12 cellular contexts compared by ENCODE assay signal in the genomic region with DNA sequence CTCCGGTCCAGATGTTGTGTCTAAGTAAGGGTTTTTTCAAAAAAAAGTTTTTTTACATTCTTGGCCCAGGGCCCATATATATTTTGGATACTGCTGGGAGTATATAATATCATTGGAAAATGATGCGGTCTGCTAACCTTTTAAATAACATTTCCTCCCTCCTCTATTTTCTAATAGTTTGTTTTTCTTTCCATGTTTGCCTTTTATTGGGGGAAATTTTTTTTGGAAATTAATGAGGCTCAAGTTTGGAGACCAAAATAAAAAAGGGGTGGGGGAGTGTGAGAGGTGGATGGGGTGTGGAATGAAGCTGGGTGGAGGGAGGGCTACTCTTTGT. TPM values are rescaled to one million over a fixed set of nuclear protein-coding genes. Genes with fewer than 3 reads are reported as not detected.
DNase-seq lines count a peak whose midpoint lies in the region; ATAC-seq and TF ChIP-seq lines count a peak whose summit lies in the region.
"Had no signal": no experiment of that assay in that cellular context is flagged by ENCODE, and none has a peak within 500 bp of the region (broad histone marks: within the 10 kb centered on the region; RNA-seq: fewer than 3 reads in every experiment).

No MANE protein-coding gene starts in this region.

- H3K9me3 Mint-ChIP-seq in chondrocyte (ENCODE audit: low read depth) = no peaks in the 10 kb centered on the region
- H3K9me3 Mint-ChIP-seq in natural killer cell treated with Interleukin-12 subunit alpha and Interleukin-12 subunit beta and Interleukin-15 and Interleukin-18, amount 100 ng/mL, for 72 hours = no peaks in the 10 kb centered on the region

- H3K27me3 Mint-ChIP-seq in chondrocyte (ENCODE audit: low read depth) = peaks cover 2% of the 10 kb centered on the region
- H3K27me3 Mint-ChIP-seq in natural killer cell treated with Interleukin-12 subunit alpha and Interleukin-12 subunit beta and Interleukin-15 and Interleukin-18, amount 100 ng/mL, for 72 hours = peaks cover 14 to 41% of the 10 kb centered on the region in 2 donors

- H3K36me3 ChIP-seq in heart left ventricle (no peaks in the 10 kb centered on the region), upper lobe of right lung (no peaks in the 10 kb centered on the region)
- H3K36me3 ChIP-seq: gastrocnemius medialis had no signal

- no peaks in the 10 kb centered on the region for H3K9me3 ChIP-seq in right cardiac atrium (ENCODE audit: control insufficient read depth, low read length)
- H3K9me3 ChIP-seq in heart left ventricle = no peaks in the 10 kb centered on the region
- no peaks in the 10 kb centered on the region for H3K9me3 ChIP-seq in upper lobe of right lung
- H3K9me3 ChIP-seq: gastrocnemius medialis had no signal

- DNase-seq in right cardiac atrium (no peak), heart left ventricle (no peak), chondrocyte (ENCODE audit: low spot score) (no peak), upper lobe of right lung (no peak), foreskin keratinocyte (no peak)
- no peak for DNase-seq in natural killer cell treated with Interleukin-12 subunit alpha and Interleukin-12 subunit beta and Interleukin-15 and Interleukin-18, amount 100 ng/mL, for 72 hours (ENCODE audit: low spot score)
- DNase-seq in stimulated activated CD8-positive, alpha-beta memory T cell treated with anti-CD3 and anti-CD28 coated beads, Interleukin-4, amount 100 ng/mL, for 48 hours = no peak
- DNase-seq: gastrocnemius medialis, NCI-H2107, OCI-M1 had no signal

- H3K36me3 Mint-ChIP-seq in chondrocyte (ENCODE audit: low read depth) = no peaks in the 10 kb centered on the region
- peaks cover 12% of the 10 kb centered on the region for H3K36me3 Mint-ChIP-seq in natural killer cell treated with Interleukin-12 subunit alpha and Interleukin-12 subunit beta and Interleukin-15 and Interleukin-18, amount 100 ng/mL, for 72 hours

- intact Hi-C loops in right cardiac atrium (cut with DNase I) (no loop called here), heart left ventricle (cut with DNase I) (no loop called here), upper lobe of right lung (cut with DNase I) (no loop called here)

- no peak for TF ChIP-seq POLR2A in heart left ventricle (IDR thresholded peaks at IDR 0.05)

- H3K27ac ChIP-seq in right cardiac atrium (ENCODE audit: low read length) (no peak overlapping the region), heart left ventricle (peak overlapping the region in 3 of 12 donors; percentile 34 to 90 (median 75)), upper lobe of right lung (peak overlapping the region; percentile 87), foreskin keratinocyte (no peak overlapping the region)

- ATAC-seq in right cardiac atrium = no peak
- no peak for ATAC-seq in heart left ventricle
- ATAC-seq in natural killer cell treated with Interleukin-12 subunit alpha and Interleukin-12 subunit beta and Interleukin-15 and Interleukin-18, amount 100 ng/mL, for 72 hours = no peak
- ATAC-seq in upper lobe of right lung = no peak
- no peak for ATAC-seq in foreskin keratinocyte
- ATAC-seq in GM21390 (IDR thresholded peaks at IDR 0.05; ENCODE audit: unreplicated experiment) = no peak
- ATAC-seq: gastrocnemius medialis, K562 had no signal

- WGBS in right cardiac atrium = 37% methylated on average over 2 of the region's 2 CpGs
- WGBS in heart left ventricle, 4 donors = 46 to 55% (median 46%) methylated on average over 2 of the region's 2 CpGs

- TF ChIP-seq CTCF in heart left ventricle (IDR thresholded peaks at IDR 0.05) (no peak), chondrocyte (IDR thresholded peaks at IDR 0.05) (no peak), upper lobe of right lung (IDR thresholded peaks at IDR 0.05) (no peak), foreskin keratinocyte (conservative IDR thresholded peaks at IDR 0.05) (no peak)

- H3K27me3 ChIP-seq in right cardiac atrium (ENCODE audit: control insufficient read depth, insufficient read depth) = no peaks in the 10 kb centered on the region
- peaks cover 0 to 47% (median 6%) of the 10 kb centered on the region in 9 donors for H3K27me3 ChIP-seq in heart left ventricle
- H3K27me3 ChIP-seq in upper lobe of right lung = peaks cover 15% of the 10 kb centered on the region
- peaks cover 83% of the 10 kb centered on the region for H3K27me3 ChIP-seq in foreskin keratinocyte

- H3K4me1 ChIP-seq in right cardiac atrium (ENCODE audit: control insufficient read depth, insufficient read depth, low read length) (peaks cover 3% of the 10 kb centered on the region), heart left ventricle (peaks cover 0 to 27% (median 17%) of the 10 kb centered on the region in 12 donors), upper lobe of right lung (peaks cover 36% of the 10 kb centered on the region), foreskin keratinocyte (no peaks in the 10 kb centered on the region)

- peak overlapping the region; percentile 41 for H3K27ac Mint-ChIP-seq in chondrocyte (ENCODE audit: unreplicated experiment)
- peak overlapping the region; percentile 11 to 81 for H3K27ac Mint-ChIP-seq in natural killer cell treated with Interleukin-12 subunit alpha and Interleukin-12 subunit beta and Interleukin-15 and Interleukin-18, amount 100 ng/mL, for 72 hours

- H3K4me3 ChIP-seq in right cardiac atrium (ENCODE audit: low read length) (peak overlapping the region; percentile 48), heart left ventricle (peak overlapping the region in 6 of 12 donors; percentile 39 to 58 (median 52)), upper lobe of right lung (peak overlapping the region; percentile 6)
- H3K4me3 ChIP-seq: K562 had no signal

- H3K4me3 Mint-ChIP-seq in chondrocyte (ENCODE audit: unreplicated experiment) = peak overlapping the region; percentile 38
- peak overlapping the region; percentile 43 for H3K4me3 Mint-ChIP-seq in natural killer cell treated with Interleukin-12 subunit alpha and Interleukin-12 subunit beta and Interleukin-15 and Interleukin-18, amount 100 ng/mL, for 72 hours

- H3K4me1 Mint-ChIP-seq in chondrocyte (ENCODE audit: low read depth) = peaks cover 31% of the 10 kb centered on the region
- peaks cover 35 to 53% of the 10 kb centered on the region in 2 donors for H3K4me1 Mint-ChIP-seq in natural killer cell treated with Interleukin-12 subunit alpha and Interleukin-12 subunit beta and Interleukin-15 and Interleukin-18, amount 100 ng/mL, for 72 hours (ENCODE audit: low read depth in 2 of 2)

RNA-seq across cellular contexts. Expression of a gene that starts 42.8 kb away (rescaled TPM):
- total RNA-seq in right cardiac atrium (10 to 100 TPM; 21.7 to 22.5 (median 22.1) TPM), heart left ventricle (10 to 100 TPM; 11.3 to 22.5 (median 16.0) TPM), chondrocyte (17.2 to 19.8 TPM (median 18.6 TPM) in 3 replicates), upper lobe of right lung (29.9 TPM), foreskin keratinocyte (8.2 and 8.8 TPM in 2 replicates)
- polyA plus RNA-seq in right cardiac atrium (15.3 TPM), heart left ventricle (10 to 100 TPM; 10.9 to 17.9 TPM), foreskin keratinocyte (12.2 and 12.5 TPM in 2 replicates)
- total RNA-seq in natural killer cell treated with Interleukin-12 subunit alpha and Interleukin-12 subunit beta and Interleukin-15 and Interleukin-18, amount 100 ng/mL, for 72 hours = 100 to 1,000 TPM in 1 of 2 donors, 10 to 100 TPM in 1; 52.4 to 110 TPM
